Comparison of ENCODE assay signal across 1 cellular context in the genomic region with DNA sequence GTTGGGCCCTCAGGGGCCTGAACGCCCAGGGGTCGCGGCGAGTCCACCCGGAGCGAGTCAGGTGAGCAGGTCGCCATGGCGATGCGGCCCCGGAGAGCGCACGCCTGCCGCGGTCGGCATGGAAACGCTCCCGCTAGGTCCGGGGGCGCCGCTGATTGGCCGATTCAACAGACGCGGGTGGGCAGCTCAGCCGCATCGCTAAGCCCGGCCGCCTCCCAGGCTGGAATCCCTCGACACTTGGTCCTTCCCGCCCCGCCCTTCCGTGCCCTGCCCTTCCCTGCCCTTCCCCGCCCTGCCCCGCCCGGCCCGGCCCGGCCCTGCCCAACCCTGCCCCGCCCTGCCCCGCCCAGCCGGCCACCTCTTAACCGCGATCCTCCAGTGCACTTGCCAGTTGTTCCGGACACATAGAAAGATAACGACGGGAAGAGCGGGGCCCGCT.
TF ChIP-seq lines count a peak whose summit lies in the region.

A gene (plus strand): TSS at position 390 of the 439 bp plus-strand sequence. CDS start 562 bp downstream, outside the sequence.

TF ChIP-seq in GM23338, 12 proteins besides CTCF, POLR2A, EP300 and RAD21 (continued from another document):
- TF ChIP-seq, protein P1, sequence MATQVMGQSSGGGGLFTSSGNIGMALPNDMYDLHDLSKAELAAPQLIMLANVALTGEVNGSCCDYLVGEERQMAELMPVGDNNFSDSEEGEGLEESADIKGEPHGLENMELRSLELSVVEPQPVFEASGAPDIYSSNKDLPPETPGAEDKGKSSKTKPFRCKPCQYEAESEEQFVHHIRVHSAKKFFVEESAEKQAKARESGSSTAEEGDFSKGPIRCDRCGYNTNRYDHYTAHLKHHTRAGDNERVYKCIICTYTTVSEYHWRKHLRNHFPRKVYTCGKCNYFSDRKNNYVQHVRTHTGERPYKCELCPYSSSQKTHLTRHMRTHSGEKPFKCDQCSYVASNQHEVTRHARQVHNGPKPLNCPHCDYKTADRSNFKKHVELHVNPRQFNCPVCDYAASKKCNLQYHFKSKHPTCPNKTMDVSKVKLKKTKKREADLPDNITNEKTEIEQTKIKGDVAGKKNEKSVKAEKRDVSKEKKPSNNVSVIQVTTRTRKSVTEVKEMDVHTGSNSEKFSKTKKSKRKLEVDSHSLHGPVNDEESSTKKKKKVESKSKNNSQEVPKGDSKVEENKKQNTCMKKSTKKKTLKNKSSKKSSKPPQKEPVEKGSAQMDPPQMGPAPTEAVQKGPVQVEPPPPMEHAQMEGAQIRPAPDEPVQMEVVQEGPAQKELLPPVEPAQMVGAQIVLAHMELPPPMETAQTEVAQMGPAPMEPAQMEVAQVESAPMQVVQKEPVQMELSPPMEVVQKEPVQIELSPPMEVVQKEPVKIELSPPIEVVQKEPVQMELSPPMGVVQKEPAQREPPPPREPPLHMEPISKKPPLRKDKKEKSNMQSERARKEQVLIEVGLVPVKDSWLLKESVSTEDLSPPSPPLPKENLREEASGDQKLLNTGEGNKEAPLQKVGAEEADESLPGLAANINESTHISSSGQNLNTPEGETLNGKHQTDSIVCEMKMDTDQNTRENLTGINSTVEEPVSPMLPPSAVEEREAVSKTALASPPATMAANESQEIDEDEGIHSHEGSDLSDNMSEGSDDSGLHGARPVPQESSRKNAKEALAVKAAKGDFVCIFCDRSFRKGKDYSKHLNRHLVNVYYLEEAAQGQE (IDR thresholded peaks at IDR 0.05; ENCODE audit: unreplicated experiment): no peak
